ENCODE assay signal across 22 cellular contexts in the genomic region with DNA sequence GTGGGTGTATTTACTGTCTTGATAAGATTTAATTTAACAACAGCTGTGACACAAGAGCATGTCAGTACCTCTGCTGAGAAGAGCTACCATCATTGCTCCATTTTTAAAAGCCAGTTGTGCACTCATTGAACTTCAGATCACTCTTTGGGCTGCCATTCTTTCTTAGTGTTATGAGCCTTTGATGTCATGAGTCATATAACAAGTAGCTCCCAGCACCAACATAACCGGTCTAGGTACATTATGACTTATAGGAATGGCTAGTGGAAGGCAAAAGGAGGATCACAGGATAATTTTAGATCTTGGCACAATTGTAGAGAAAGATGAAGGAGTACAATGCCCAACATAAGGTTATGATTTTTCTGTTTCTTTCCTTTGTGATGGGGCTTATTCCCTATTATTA.
"Had no signal": no experiment of that assay in that cellular context is flagged by ENCODE, and none has a peak within 500 bp of the region (broad histone marks: within the 10 kb centered on the region; RNA-seq: fewer than 3 reads in every experiment).

No MANE protein-coding gene starts in this region.

- DNase-seq: activated CD4-positive, alpha-beta T cell treated with anti-CD3 and anti-CD28 coated beads, Interleukin-2, amount 50 U/mL, for 48 hours; activated effector memory CD4-positive, alpha-beta T cell treated with Interleukin-2 at 50 U/mL for 16 hours; activated naive CD4-positive, alpha-beta T cell treated with anti-CD3 and anti-CD28 coated beads for 36 hours; activated naive CD8-positive, alpha-beta T cell treated with anti-CD3 and anti-CD28 coated beads, Interleukin-2, amount 10 ng/mL, durations not matched to agents 7 days and 5 days; activated T-cell treated with anti-CD3 and anti-CD28 coated beads, Interleukin-2, amount 50 U/mL, for 72 hours; amniotic stem cell; erythroblast; foreskin melanocyte; glutamatergic neuron; hippocampal formation; left ventricle myocardium superior; midbrain; pancreas; right cardiac atrium; stomach; T-helper 9 cell; uterus had no signal

- H3K9me3 ChIP-seq: neutrophil, pancreas, suprapubic skin, uterus had no signal

- H3K27me3 ChIP-seq: neutrophil, pancreas, stomach, suprapubic skin, tibial nerve, uterus had no signal

- H3K4me3 ChIP-seq: pancreas, skin epidermis, stomach, suprapubic skin, tibial nerve, uterus had no signal

- H3K27ac ChIP-seq: neutrophil, pancreas, skin epidermis, stomach, suprapubic skin, tibial nerve, uterus had no signal

- ATAC-seq: activated T-cell treated with anti-CD3 and anti-CD28 coated beads, Interleukin-2, amount 50 U/mL, for 72 hours; left ventricle myocardium superior; pancreas; right cardiac atrium; stimulated activated memory B cell treated with anti-CD40 and anti-IgM and Interleukin-4, amounts not matched to agents 10 μg/mL and 1 μg/mL and 100 μg/mL, for 72 hours had no signal

- H3K4me1 ChIP-seq: pancreas, stomach, suprapubic skin, tibial nerve, uterus had no signal

- H3K36me3 ChIP-seq: neutrophil, pancreas, stomach, suprapubic skin, tibial nerve, uterus had no signal

- FAIRE-seq: pancreas had no signal
